ENCODE assay signal across 13 cellular contexts in the genomic region with DNA sequence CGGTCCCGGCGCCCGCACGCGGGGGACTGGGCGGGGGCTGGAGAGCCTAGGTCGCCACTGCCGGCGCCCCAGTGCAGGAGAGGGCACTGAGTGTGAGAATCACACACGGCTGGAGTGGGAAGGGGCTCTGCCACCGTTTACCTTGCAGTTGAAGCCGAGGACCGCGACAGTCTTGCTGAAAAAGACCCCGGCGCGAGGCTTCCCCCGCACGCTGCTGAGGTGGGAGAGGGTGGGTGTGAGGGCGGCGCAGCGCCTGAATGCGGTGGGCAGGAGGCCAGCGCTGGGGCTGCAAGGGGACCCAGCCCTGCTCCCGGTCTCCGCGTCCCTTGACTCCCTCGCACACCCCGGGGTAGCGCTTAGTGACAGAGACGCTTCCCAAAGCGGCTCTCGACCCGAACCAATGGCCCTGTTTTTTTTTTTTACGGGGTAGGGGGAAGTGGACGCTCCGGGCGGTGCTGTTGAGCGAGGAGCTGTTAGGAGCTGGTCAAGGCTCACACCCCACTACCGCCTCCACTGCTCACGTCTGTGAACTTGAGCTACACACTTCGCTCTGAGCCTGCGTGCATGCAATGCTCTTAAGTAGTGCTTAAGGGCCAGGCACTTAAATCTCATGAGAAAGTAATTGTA. TPM values are rescaled to one million over a fixed set of nuclear protein-coding genes. Genes with fewer than 3 reads are reported as not detected.
DNase-seq lines count a peak whose midpoint lies in the region; ATAC-seq and TF ChIP-seq lines count a peak whose summit lies in the region.
"Had no signal": no experiment of that assay in that cellular context is flagged by ENCODE, and none has a peak within 500 bp of the region (broad histone marks: within the 10 kb centered on the region; RNA-seq: fewer than 3 reads in every experiment).

No MANE protein-coding gene starts in this region.

- H3K27me3 ChIP-seq in cardiac muscle cell (peaks cover 94% of the 10 kb centered on the region), lower lobe of right lung (ENCODE audit: low read depth) (peaks cover 58% of the 10 kb centered on the region)

- no peak overlapping the region for H3K27ac ChIP-seq in cardiac muscle cell
- H3K27ac ChIP-seq in coronary artery: no peak overlapping the region
- no peak overlapping the region for H3K27ac ChIP-seq in lower lobe of right lung
- H3K27ac ChIP-seq in urinary bladder (ENCODE audit: low read depth): no peak overlapping the region

- 4% methylated on average over 44 of the region's 44 CpGs for WGBS in urinary bladder

- peaks cover 1% of the 10 kb centered on the region for H3K36me3 Mint-ChIP-seq in activated CD4-positive, alpha-beta T cell treated with anti-CD3 and anti-CD28 coated beads, Interleukin-2, amount 10 ng/mL, durations not matched to agents 24 days and 14 days (ENCODE audit: low read depth)

- no peaks in the 10 kb centered on the region for H3K9me3 Mint-ChIP-seq in activated CD4-positive, alpha-beta T cell treated with anti-CD3 and anti-CD28 coated beads, Interleukin-2, amount 10 ng/mL, durations not matched to agents 24 days and 14 days

- TF ChIP-seq CTCF in cardiac muscle cell (IDR thresholded peaks at IDR 0.05; ENCODE audit: low read depth, low read length): no peak
- no peak for TF ChIP-seq CTCF in coronary artery (IDR thresholded peaks at IDR 0.05)
- no peak for TF ChIP-seq CTCF in lower lobe of right lung (IDR thresholded peaks at IDR 0.05)
- TF ChIP-seq CTCF in foreskin fibroblast (IDR thresholded peaks at IDR 0.05; ENCODE audit: low read depth, low read length): no peak

- H3K4me1 ChIP-seq in cardiac muscle cell (ENCODE audit: low read depth) (no peaks in the 10 kb centered on the region), lower lobe of right lung (peaks cover 20% of the 10 kb centered on the region), urinary bladder (ENCODE audit: insufficient read depth) (peaks cover 2% of the 10 kb centered on the region)

- H3K9me3 ChIP-seq in cardiac muscle cell (ENCODE audit: low read depth) (no peaks in the 10 kb centered on the region), lower lobe of right lung (no peaks in the 10 kb centered on the region)

- H3K4me3 ChIP-seq in cardiac muscle cell (no peak overlapping the region), coronary artery (peak overlapping the region; percentile 59), lower lobe of right lung (peak overlapping the region; percentile 40), urinary bladder (ENCODE audit: low read depth, low read length) (peak overlapping the region; percentile 32), foreskin fibroblast (ENCODE audit: low read depth in 1 of 2, low read length in 2 of 2) (no peak overlapping the region)

- intact Hi-C loops in cardiac septum (cut with DNase I): no loop called here
- intact Hi-C loops in lower lobe of right lung (cut with DNase I): no loop called here
- intact Hi-C loops in activated CD4-positive, alpha-beta T cell treated with anti-CD3 and anti-CD28 coated beads, Interleukin-2, amount 10 ng/mL, durations not matched to agents 24 days and 14 days (cut with micrococcal nuclease): no loop called here

- H3K4me1 Mint-ChIP-seq in activated CD4-positive, alpha-beta T cell treated with anti-CD3 and anti-CD28 coated beads, Interleukin-2, amount 10 ng/mL, durations not matched to agents 24 days and 14 days: peaks cover 3% of the 10 kb centered on the region

- H3K27me3 Mint-ChIP-seq in activated CD4-positive, alpha-beta T cell treated with anti-CD3 and anti-CD28 coated beads, Interleukin-2, amount 10 ng/mL, durations not matched to agents 24 days and 14 days: peaks cover 47% of the 10 kb centered on the region

- peak; percentile 23 to 34 for DNase-seq in cardiac muscle cell (ENCODE audit: low read depth in 1 of 2, low spot score in 1 of 2)
- no peak for DNase-seq in cardiac septum (ENCODE audit: low spot score)
- no peak for DNase-seq in coronary artery (ENCODE audit: low spot score)
- DNase-seq in lower lobe of right lung: peak; percentile 68
- DNase-seq in foreskin fibroblast: no peak
- DNase-seq in activated CD4-positive, alpha-beta T cell treated with anti-CD3 and anti-CD28 coated beads, Interleukin-2, amount 10 ng/mL, durations not matched to agents 24 days and 14 days: no peak
- DNase-seq: activated CD4-positive, alpha-beta T cell treated with anti-CD3 and anti-CD28 coated beads, Interleukin-2, amount 50 U/mL, for 1 hour; cortex of kidney; stimulated activated CD4-positive, alpha-beta T cell treated with anti-CD3 and anti-CD28 coated beads, Interleukin-4, amount 100 ng/mL, for 4 hours had no signal

- H3K36me3 ChIP-seq in cardiac muscle cell: no peaks in the 10 kb centered on the region
- H3K36me3 ChIP-seq in lower lobe of right lung: no peaks in the 10 kb centered on the region
- H3K36me3 ChIP-seq in urinary bladder (ENCODE audit: insufficient read depth): no peaks in the 10 kb centered on the region

- no peak overlapping the region for H3K27ac Mint-ChIP-seq in activated CD4-positive, alpha-beta T cell treated with anti-CD3 and anti-CD28 coated beads, Interleukin-2, amount 10 ng/mL, durations not matched to agents 24 days and 14 days

- no peak overlapping the region for H3K4me3 Mint-ChIP-seq in activated CD4-positive, alpha-beta T cell treated with anti-CD3 and anti-CD28 coated beads, Interleukin-2, amount 10 ng/mL, durations not matched to agents 24 days and 14 days

- peak; percentile 91 to 93 for ATAC-seq in lower lobe of right lung
- no peak for ATAC-seq in HG02678 (IDR thresholded peaks at IDR 0.05; ENCODE audit: unreplicated experiment)

RNA-seq across cellular contexts. Expression of gene NOTO, which starts 0.8 kb away (rescaled TPM):
- total RNA-seq in cardiac muscle cell: not detected in 2 replicates
- not detected in 2 replicates for polyA plus RNA-seq in cardiac muscle cell
- not detected for total RNA-seq in cardiac septum
- not detected for total RNA-seq in lower lobe of right lung
- total RNA-seq in urinary bladder: not detected
- 0.08 TPM for polyA plus RNA-seq in urinary bladder
- total RNA-seq in activated CD4-positive, alpha-beta T cell treated with anti-CD3 and anti-CD28 coated beads, Interleukin-2, amount 10 ng/mL, durations not matched to agents 24 days and 14 days: not detected in 2 replicates
- total RNA-seq: LHCN-M2, lung microvascular endothelial cell had no signal

RNA-seq across cellular contexts. Expression of gene SMYD5, which starts 10.9 kb away (rescaled TPM):
- total RNA-seq in cardiac muscle cell (24.4 and 26.1 TPM in 2 replicates), cardiac septum (24.7 TPM), lower lobe of right lung (13.3 TPM), urinary bladder (14.6 TPM)
- polyA plus RNA-seq in cardiac muscle cell (26.4 and 27.0 TPM in 2 replicates), urinary bladder (18.2 TPM)
- 56.7 and 62.7 TPM in 2 replicates for total RNA-seq in activated CD4-positive, alpha-beta T cell treated with anti-CD3 and anti-CD28 coated beads, Interleukin-2, amount 10 ng/mL, durations not matched to agents 24 days and 14 days

RNA-seq across cellular contexts. Expression of gene PRADC1, which starts 29.9 kb away (rescaled TPM):
- total RNA-seq in cardiac muscle cell: 42.6 and 99.4 TPM in 2 replicates
- polyA plus RNA-seq in cardiac muscle cell: 62.8 and 99.8 TPM in 2 replicates
- 85.8 TPM for total RNA-seq in cardiac septum
- 14.8 TPM for total RNA-seq in lower lobe of right lung
- 13.0 TPM for total RNA-seq in urinary bladder
- polyA plus RNA-seq in urinary bladder: 35.2 TPM
- 14.8 and 15.9 TPM in 2 replicates for total RNA-seq in activated CD4-positive, alpha-beta T cell treated with anti-CD3 and anti-CD28 coated beads, Interleukin-2, amount 10 ng/mL, durations not matched to agents 24 days and 14 days

RNA-seq across cellular contexts. Expression of gene CCT7, which starts 30.9 kb away (rescaled TPM):
- total RNA-seq in cardiac muscle cell (370 and 424 TPM in 2 replicates), cardiac septum (186 TPM), lower lobe of right lung (151 TPM), urinary bladder (117 TPM)
- polyA plus RNA-seq in cardiac muscle cell (340 and 384 TPM in 2 replicates), urinary bladder (178 TPM)
- total RNA-seq in activated CD4-positive, alpha-beta T cell treated with anti-CD3 and anti-CD28 coated beads, Interleukin-2, amount 10 ng/mL, durations not matched to agents 24 days and 14 days: 680 and 696 TPM in 2 replicates

Comparison
In these comparisons a context has a peak if more than half of its experiments do, and no peak if none do; other contexts are left out.
1. DNase-seq: peak in cardiac muscle cell (2 of 2) and lower lobe of right lung (single experiment); none in cardiac septum (single experiment), coronary artery (single experiment), foreskin fibroblast (0 of 2) and activated CD4-positive, alpha-beta T cell treated with anti-CD3 and anti-CD28 coated beads, Interleukin-2, amount 10 ng/mL, durations not matched to agents 24 days and 14 days (single experiment).
2. H3K4me3 ChIP-seq: peak in coronary artery (single experiment), lower lobe of right lung (single experiment) and urinary bladder (single experiment); none in cardiac muscle cell (single experiment) and foreskin fibroblast (0 of 2).